In genomic region chr22:24486501-24486921, GRCh38 we compare ENCODE assay signal across 8 cellular contexts. TPM values are rescaled to one million over a fixed set of nuclear protein-coding genes. Genes with fewer than 3 reads are reported as not detected.
DNase-seq lines count a peak whose midpoint lies in the region; ATAC-seq and TF ChIP-seq lines count a peak whose summit lies in the region.

No MANE protein-coding gene starts in this region.

- H3K4me1 ChIP-seq in testis (no peaks in the 10 kb centered on the region), BE2C (peaks cover 5% of the 10 kb centered on the region)

- no peaks in the 10 kb centered on the region for H3K36me3 Mint-ChIP-seq in activated naive CD8-positive, alpha-beta T cell treated with anti-CD3 and anti-CD28 coated beads, Interleukin-2, amount 10 ng/mL, durations not matched to agents 7 days and 5 days

- H3K27ac Mint-ChIP-seq in activated naive CD8-positive, alpha-beta T cell treated with anti-CD3 and anti-CD28 coated beads, Interleukin-2, amount 10 ng/mL, durations not matched to agents 7 days and 5 days = no peak overlapping the region

- H3K9me3 ChIP-seq in testis = no peaks in the 10 kb centered on the region
- no peaks in the 10 kb centered on the region for H3K9me3 ChIP-seq in BE2C

- TF ChIP-seq CTCF in testis (IDR thresholded peaks at IDR 0.05) (no peak), BE2C (IDR thresholded peaks at IDR 0.05; ENCODE audit: low read depth, low read length) (no peak)

- H3K27ac ChIP-seq in testis = no peak overlapping the region

- DNase-seq in GM03348 (ENCODE audit: low spot score) = peak; percentile 76
- DNase-seq in LHCN-M2 (ENCODE audit: low read depth) = peak; percentile 22
- no peak for DNase-seq in activated naive CD8-positive, alpha-beta T cell treated with anti-CD3 and anti-CD28 coated beads, Interleukin-2, amount 10 ng/mL, durations not matched to agents 7 days and 5 days
- peak; percentile 29 to 84 for DNase-seq in lung microvascular endothelial cell (ENCODE audit: low read depth in 2 of 2)
- no peak for DNase-seq in testis
- no peak for DNase-seq in putamen (ENCODE audit: low spot score)
- DNase-seq in BE2C = no peak
- no peak for DNase-seq in LoVo (ENCODE audit: low spot score)

- 89 to 91% methylated on average over 2 of the region's 2 CpGs for WGBS in testis, 2 donors

- H3K4me3 Mint-ChIP-seq in activated naive CD8-positive, alpha-beta T cell treated with anti-CD3 and anti-CD28 coated beads, Interleukin-2, amount 10 ng/mL, durations not matched to agents 7 days and 5 days = no peak overlapping the region

- H3K4me3 ChIP-seq in testis (no peak overlapping the region), BE2C (ENCODE audit: low read depth, low read length) (no peak overlapping the region)

- no peaks in the 10 kb centered on the region for H3K36me3 ChIP-seq in testis (ENCODE audit: low read depth, missing control alignments)
- H3K36me3 ChIP-seq in BE2C = no peaks in the 10 kb centered on the region

- intact Hi-C loops in testis (cut with DNase I; ENCODE audit: low total_unique reads) = no loop called here

- H3K27me3 ChIP-seq in testis (no peaks in the 10 kb centered on the region), BE2C (no peaks in the 10 kb centered on the region)

- peaks cover 7% of the 10 kb centered on the region for H3K4me1 Mint-ChIP-seq in activated naive CD8-positive, alpha-beta T cell treated with anti-CD3 and anti-CD28 coated beads, Interleukin-2, amount 10 ng/mL, durations not matched to agents 7 days and 5 days

- ATAC-seq in activated naive CD8-positive, alpha-beta T cell treated with anti-CD3 and anti-CD28 coated beads, Interleukin-2, amount 10 ng/mL, durations not matched to agents 7 days and 5 days (ENCODE audit: low read depth) = peak; percentile 39

- POLR2A ChIA-PET in activated naive CD8-positive, alpha-beta T cell treated with anti-CD3 and anti-CD28 coated beads, Interleukin-2, amount 10 ng/mL, durations not matched to agents 7 days and 5 days (lab: Charles Lee) = no interaction called here

- no peak for TF ChIP-seq POLR2A in testis (IDR thresholded peaks at IDR 0.05)

- H3K9me3 Mint-ChIP-seq in activated naive CD8-positive, alpha-beta T cell treated with anti-CD3 and anti-CD28 coated beads, Interleukin-2, amount 10 ng/mL, durations not matched to agents 7 days and 5 days = no peaks in the 10 kb centered on the region

- peaks cover 9% of the 10 kb centered on the region for H3K27me3 Mint-ChIP-seq in activated naive CD8-positive, alpha-beta T cell treated with anti-CD3 and anti-CD28 coated beads, Interleukin-2, amount 10 ng/mL, durations not matched to agents 7 days and 5 days

RNA-seq across cellular contexts. Expression of gene UPB1, which starts 8.6 kb away (rescaled TPM):
- total RNA-seq in LHCN-M2 (2014; rRNA removed) = not detected in 2 replicates
- 0.02 TPM for polyA plus RNA-seq in LHCN-M2 (2012)
- total RNA-seq in activated naive CD8-positive, alpha-beta T cell treated with anti-CD3 and anti-CD28 coated beads, Interleukin-2, amount 10 ng/mL, durations not matched to agents 7 days and 5 days = under 1 TPM; 0.30 to 0.34 TPM
- under 0.01 TPM in 1 of 2 replicates, not detected in the other for total RNA-seq in lung microvascular endothelial cell
- 10 to 100 TPM; 11.5 to 12.1 TPM for total RNA-seq in testis
- 6.7 TPM for polyA plus RNA-seq in testis (ENCODE audit: insufficient read depth, low read depth, low replicate concordance)
- 15.2 TPM for polyA plus RNA-seq in BE2C (2012; ENCODE audit: insufficient read depth, insufficient read length, low read depth)

RNA-seq across cellular contexts. Expression of gene ADORA2A, which starts 59.1 kb away (rescaled TPM):
- 0.06 and 0.92 TPM in 2 replicates for total RNA-seq in LHCN-M2 (2014; rRNA removed)
- 0.35 TPM for polyA plus RNA-seq in LHCN-M2 (2012)
- total RNA-seq in activated naive CD8-positive, alpha-beta T cell treated with anti-CD3 and anti-CD28 coated beads, Interleukin-2, amount 10 ng/mL, durations not matched to agents 7 days and 5 days = 10 to 100 TPM; 29.1 to 30.3 TPM
- 3.8 and 7.0 TPM in 2 replicates for total RNA-seq in lung microvascular endothelial cell
- 1 to 10 TPM; 2.2 to 5.1 TPM for total RNA-seq in testis
- polyA plus RNA-seq in testis (ENCODE audit: insufficient read depth, low read depth, low replicate concordance) = 2.5 TPM
- polyA plus RNA-seq in BE2C (2012; ENCODE audit: insufficient read depth, insufficient read length, low read depth) = 5.2 TPM

Comparison
In these comparisons a context has a peak if more than half of its experiments do, and no peak if none do; other contexts are left out.
1. DNase-seq: peak in GM03348 (single experiment), LHCN-M2 (single experiment) and lung microvascular endothelial cell (2 of 2); none in activated naive CD8-positive, alpha-beta T cell treated with anti-CD3 and anti-CD28 coated beads, Interleukin-2, amount 10 ng/mL, durations not matched to agents 7 days and 5 days (single experiment), testis (single experiment), putamen (single experiment), BE2C (single experiment) and LoVo (single experiment).
2. RNA of gene UPB1, which starts 8.6 kb away (total RNA-seq): 11.5 to 12.1 TPM in testis; 0.30 to 0.34 TPM in activated naive CD8-positive, alpha-beta T cell treated with anti-CD3 and anti-CD28 coated beads, Interleukin-2, amount 10 ng/mL, durations not matched to agents 7 days and 5 days, not detected in LHCN-M2 and under 0.01 TPM in lung microvascular endothelial cell; every median in the first group is over 4 times any median in the second.